Comparison of ENCODE assay signal across 8 cellular contexts in the genomic region with DNA sequence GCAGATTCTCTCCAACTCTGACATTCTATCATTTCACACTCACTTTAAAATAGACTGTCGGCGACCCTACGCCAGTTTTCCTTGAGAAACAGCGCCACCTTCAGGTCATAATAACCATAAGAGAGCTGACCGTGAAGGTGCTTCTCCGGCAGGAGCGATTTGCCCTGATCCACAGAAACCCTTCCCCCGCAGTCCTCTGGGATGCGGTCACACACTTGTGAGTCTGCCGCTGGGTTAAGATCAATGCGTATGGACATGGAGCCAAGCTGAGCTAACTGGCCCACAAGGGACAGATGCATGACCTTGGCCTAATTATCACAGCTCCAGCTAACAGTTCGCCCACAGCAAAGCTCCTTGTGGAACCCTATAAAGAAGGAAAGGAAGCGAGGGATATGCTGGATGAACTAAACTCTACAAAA. TPM values are rescaled to one million over a fixed set of nuclear protein-coding genes. Genes with fewer than 3 reads are reported as not detected.
A peak's percentile ranks its signal among the peaks of the same experiment; 100 is the strongest.
DNase-seq lines count a peak whose midpoint lies in the region; ATAC-seq and TF ChIP-seq lines count a peak whose summit lies in the region.

No MANE protein-coding gene starts in this region.

- WGBS in spleen, 5 donors = 10 to 14% (median 12%) methylated on average over 13 of the region's 13 CpGs

- DNase-seq in NCI-H2081 (lab: John Stamatoyannopoulos, UW) (peak; percentile 36 to 61), NCI-H2081 treated with DMSO at 0.1 percent for 48 hours (lab: John Stamatoyannopoulos, UW) (no peak), NCI-H1417 treated with DMSO at 0.1 percent for 48 hours (lab: John Stamatoyannopoulos, UW) (peak; percentile 30), T-helper 2 cell (peak in 4 of 5 experiments; percentile 15 to 63 (median 26)), brain microvascular endothelial cell (peak; percentile 47), iPS-NIHi11 (ENCODE audit: low spot score) (peak; percentile 78), spleen (no peak)

- H3K27me3 ChIP-seq in brain microvascular endothelial cell (replicated peaks) = no peaks in the 10 kb centered on the region
- no peaks in the 10 kb centered on the region for H3K27me3 ChIP-seq in spleen (replicated peaks in 1 of 7)

- peaks cover 12 to 47% (median 23%) of the 10 kb centered on the region in 6 donors for H3K4me1 ChIP-seq in spleen

- no peaks in the 10 kb centered on the region for H3K9me3 ChIP-seq in spleen

- TF ChIP-seq CTCF in brain microvascular endothelial cell (IDR thresholded peaks at IDR 0.05; ENCODE audit: low read depth, low read length, missing control alignments) = peak; percentile 81
- TF ChIP-seq CTCF in spleen (IDR thresholded peaks at IDR 0.05 in 8 of 11, conservative IDR thresholded peaks at IDR 0.05 in 3 of 11) = peak; percentile 61 to 88 (median 77)

- intact Hi-C loops in spleen (cut with DNase I; ENCODE audit: low total_unique reads) = loop anchor here (5.0 kb wide), 2 partner anchors 255 to 370 kb away; no protein-coding TSS in a partner anchor

- H3K4me3 ChIP-seq in brain microvascular endothelial cell (ENCODE audit: low read depth, low read length) = no peak overlapping the region
- H3K4me3 ChIP-seq in spleen = no peak overlapping the region

- TF ChIP-seq POLR2A in spleen (IDR thresholded peaks at IDR 0.05) = no peak

- H3K36me3 ChIP-seq in brain microvascular endothelial cell (replicated peaks) = no peaks in the 10 kb centered on the region
- H3K36me3 ChIP-seq in spleen = no peaks in the 10 kb centered on the region

- in situ Hi-C loops in brain microvascular endothelial cell (cut with HindIII; ENCODE audit: low pct_ligation_motif_present, low sequenced_read_pairs) = no loop called here

- H3K27ac ChIP-seq in brain microvascular endothelial cell (no peak overlapping the region), spleen (peak overlapping the region in 4 of 8 donors; percentile 12 to 85 (median 79))

- no peak for ATAC-seq in GM19328 (IDR thresholded peaks at IDR 0.05; ENCODE audit: unreplicated experiment)

RNA-seq across cellular contexts. Expression of a gene that starts 32.8 kb away (rescaled TPM):
- total RNA-seq in spleen = 100 to 1,000 TPM in 2 of 7 donors, 10 to 100 TPM in 5; 54.7 to 124 (median 86.8) TPM
- 10 to 100 TPM; 20.4 to 22.3 (median 22.0) TPM for polyA plus RNA-seq in spleen

Comparison
In these comparisons a context has a peak if more than half of its experiments do, and no peak if none do; other contexts are left out.
1. DNase-seq: peak in NCI-H2081 (2 of 2), NCI-H1417 treated with DMSO at 0.1 percent for 48 hours (single experiment), T-helper 2 cell (4 of 5), brain microvascular endothelial cell (single experiment) and iPS-NIHi11 (single experiment); none in NCI-H2081 treated with DMSO at 0.1 percent for 48 hours (single experiment) and spleen (single experiment).